1 cellular context compared by ENCODE assay signal in genomic region chr4:23333946-23334878, GRCh38.
TF ChIP-seq lines count a peak whose summit lies in the region.

No MANE protein-coding gene starts in this region.

TF ChIP-seq in A549, 52 proteins besides CTCF, POLR2A, EP300 and RAD21 (continued from another document):
- TF ChIP-seq PBX3 (IDR thresholded peaks at IDR 0.05) (no peak), FOSL2 (IDR thresholded peaks at IDR 0.05) (peak; percentile 16; the same call in 1 of the 2 replicates), FOSL2 (CRISPR knock-in tag; IDR thresholded peaks at IDR 0.05) (peak; percentile 71), ZSCAN20 (CRISPR knock-in tag; IDR thresholded peaks at IDR 0.05) (no peak), POLR2AphosphoS2 (conservative IDR thresholded peaks at IDR 0.05; ENCODE audit: low read length) (no peak)
TF ChIP-seq in A549: peak in this region for 4.
